In the genomic region with DNA sequence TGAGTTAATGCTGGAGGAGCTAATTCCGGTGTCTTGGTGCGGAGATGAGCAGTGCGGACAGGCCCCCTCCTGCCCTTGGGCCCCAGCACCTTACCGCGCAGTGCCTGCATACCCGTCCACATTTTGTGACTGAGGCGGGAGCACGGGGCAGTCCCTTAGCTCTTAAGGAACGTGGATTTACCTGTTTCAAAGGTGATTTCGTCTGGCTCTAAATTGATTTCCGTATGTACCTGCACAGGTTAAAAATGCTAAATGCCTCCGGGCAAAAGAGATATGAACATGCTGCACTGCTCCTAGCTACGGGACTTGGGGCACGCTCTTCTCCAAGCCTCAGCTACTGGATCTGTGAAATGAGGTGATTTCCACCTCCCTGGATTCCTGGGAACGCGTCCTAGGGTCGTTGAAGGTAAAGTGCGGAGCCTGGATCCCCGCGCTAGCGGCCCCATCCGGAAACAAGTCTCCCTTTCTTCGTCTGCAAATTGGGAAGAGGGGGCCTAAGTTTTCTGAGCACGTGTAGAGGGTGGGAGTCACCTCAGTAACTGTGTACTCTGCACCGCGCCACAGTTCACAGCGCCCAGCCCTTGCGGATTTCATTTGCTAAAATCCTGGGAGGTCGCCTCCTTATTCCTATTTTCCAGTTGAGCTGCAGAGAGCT, we compare ENCODE assay signal across 8 cellular contexts. TPM values are rescaled to one million over a fixed set of nuclear protein-coding genes. Genes with fewer than 3 reads are reported as not detected.
DNase-seq lines count a peak whose midpoint lies in the region; ATAC-seq and TF ChIP-seq lines count a peak whose summit lies in the region.

No MANE protein-coding gene starts in this region.

- TF ChIP-seq EP300 in gastroesophageal sphincter (IDR thresholded peaks at IDR 0.05) (no peak), ovary (IDR thresholded peaks at IDR 0.05) (no peak)

- peaks cover 9% of the 10 kb centered on the region for H3K4me1 Mint-ChIP-seq in CD8-positive, alpha-beta T cell (ENCODE audit: low read depth)

- H3K27me3 Mint-ChIP-seq in CD8-positive, alpha-beta T cell (ENCODE audit: low read depth), result peaks cover 23% of the 10 kb centered on the region

- H3K4me3 Mint-ChIP-seq in CD8-positive, alpha-beta T cell, result peak overlapping the region; percentile 2

- DNase-seq in CD8-positive, alpha-beta T cell, result no peak
- no peak for DNase-seq in Peyer's patch
- DNase-seq in prostate gland (ENCODE audit: low spot score), result no peak
- DNase-seq in DMS79 (lab: John Stamatoyannopoulos, UW), result no peak
- DNase-seq in ovary, result no peak
- DNase-seq in cortex of kidney (lab: John Stamatoyannopoulos, UW), result no peak
- DNase-seq in T-helper 2 cell, result no peak

- ATAC-seq in CD8-positive, alpha-beta T cell, result no peak
- ATAC-seq in gastroesophageal sphincter, result no peak

- intact Hi-C loops in CD8-positive, alpha-beta T cell (cut with DNase I, micrococcal nuclease), result no loop called here
- intact Hi-C loops in prostate gland (cut with DNase I) (loop anchor here (5.0 kb wide), 1 partner anchor 62 kb away; no protein-coding TSS in a partner anchor), ovary (cut with DNase I) (no loop called here)

- CTCF ChIA-PET in CD8-positive, alpha-beta T cell (lab: Charles Lee), result interaction anchor here (1.5 kb wide), 1 partner anchor 60 kb away, joined by 3 read pairs; no protein-coding TSS in a partner anchor

- POLR2A ChIA-PET in CD8-positive, alpha-beta T cell (lab: Charles Lee), result no interaction called here

- H3K27me3 ChIP-seq in CD8-positive, alpha-beta T cell (ENCODE audit: insufficient read depth, low read length), result no peaks in the 10 kb centered on the region
- H3K27me3 ChIP-seq in Peyer's patch (no peaks in the 10 kb centered on the region), gastroesophageal sphincter (no peaks in the 10 kb centered on the region), prostate gland (replicated peaks; ENCODE audit: insufficient read depth) (no peaks in the 10 kb centered on the region), ovary (no peaks in the 10 kb centered on the region)

- peak overlapping the region; percentile 53 for H3K4me3 ChIP-seq in CD8-positive, alpha-beta T cell (ENCODE audit: low read depth, low read length)
- H3K4me3 ChIP-seq in Peyer's patch (peak overlapping the region in 1 of 4 donors; percentile 59), gastroesophageal sphincter (peak overlapping the region in 1 of 2 donors; percentile 86), prostate gland (peak overlapping the region; percentile 48 to 49), ovary (no peak overlapping the region)

- TF ChIP-seq CTCF in CD8-positive, alpha-beta T cell (IDR thresholded peaks at IDR 0.05), result no peak
- no peak for TF ChIP-seq CTCF in Peyer's patch (IDR thresholded peaks at IDR 0.05)
- no peak for TF ChIP-seq CTCF in gastroesophageal sphincter (IDR thresholded peaks at IDR 0.05)
- no peak for TF ChIP-seq CTCF in prostate gland (IDR thresholded peaks at IDR 0.05)
- no peak for TF ChIP-seq CTCF in ovary (IDR thresholded peaks at IDR 0.05)

- peaks cover 13% of the 10 kb centered on the region for H3K4me1 ChIP-seq in CD8-positive, alpha-beta T cell (ENCODE audit: insufficient read depth, low read length)
- H3K4me1 ChIP-seq in Peyer's patch (peaks cover 0 to 14% (median 0%) of the 10 kb centered on the region in 4 donors), gastroesophageal sphincter (peaks cover 0 to 49% (median 16%) of the 10 kb centered on the region in 3 donors), prostate gland (replicated peaks) (peaks cover 3% of the 10 kb centered on the region), ovary (ENCODE audit: insufficient read depth) (peaks cover 9% of the 10 kb centered on the region)

- no peak overlapping the region for H3K27ac Mint-ChIP-seq in CD8-positive, alpha-beta T cell

- no peaks in the 10 kb centered on the region for H3K9me3 Mint-ChIP-seq in CD8-positive, alpha-beta T cell

- H3K36me3 ChIP-seq in CD8-positive, alpha-beta T cell (ENCODE audit: insufficient read depth, low read length), result no peaks in the 10 kb centered on the region
- H3K36me3 ChIP-seq in Peyer's patch (no peaks in the 10 kb centered on the region), gastroesophageal sphincter (no peaks in the 10 kb centered on the region), prostate gland (no peaks in the 10 kb centered on the region), ovary (no peaks in the 10 kb centered on the region)

- no peak for TF ChIP-seq POLR2A in Peyer's patch (IDR thresholded peaks at IDR 0.05)
- no peak for TF ChIP-seq POLR2A in gastroesophageal sphincter (IDR thresholded peaks at IDR 0.05)
- TF ChIP-seq POLR2A in prostate gland (IDR thresholded peaks at IDR 0.05), result no peak
- TF ChIP-seq POLR2A in ovary (IDR thresholded peaks at IDR 0.05), result no peak

- whole genome bisulfite sequencing in gastroesophageal sphincter (ENCODE audit: low coverage in 1 of 2), 2 donors, result 78 to 86% methylated on average over 4 to 11 of the region's 29 CpGs
- 53% methylated on average over 29 of the region's 29 CpGs for WGBS in prostate gland
- 73 to 76% (median 73%) methylated on average over 29 of the region's 29 CpGs for WGBS in ovary, 3 donors

- no peak overlapping the region for H3K27ac ChIP-seq in CD8-positive, alpha-beta T cell (ENCODE audit: low read depth, low read length)
- peak overlapping the region in 3 of 4 donors; percentile 64 to 92 (median 83) for H3K27ac ChIP-seq in Peyer's patch
- H3K27ac ChIP-seq in gastroesophageal sphincter, result peak overlapping the region in 3 of 4 donors; percentile 92 to 97 (median 97)
- peak overlapping the region; percentile 20 to 37 for H3K27ac ChIP-seq in prostate gland
- no peak overlapping the region for H3K27ac ChIP-seq in ovary

- H3K36me3 Mint-ChIP-seq in CD8-positive, alpha-beta T cell, result no peaks in the 10 kb centered on the region

- no peaks in the 10 kb centered on the region for H3K9me3 ChIP-seq in CD8-positive, alpha-beta T cell (ENCODE audit: low read length)
- no peaks in the 10 kb centered on the region for H3K9me3 ChIP-seq in Peyer's patch
- no peaks in the 10 kb centered on the region for H3K9me3 ChIP-seq in gastroesophageal sphincter
- H3K9me3 ChIP-seq in prostate gland, result no peaks in the 10 kb centered on the region
- no peaks in the 10 kb centered on the region for H3K9me3 ChIP-seq in ovary

RNA-seq across cellular contexts. Expression of a gene that starts 0.7 kb away (rescaled TPM):
- total RNA-seq in CD8-positive, alpha-beta T cell, result 1 to 10 TPM in 1 of 2 experiments, under 1 TPM in 1; 1.00 to 1.7 TPM
- 100 to 1,000 TPM in 2 of 4 donors, 10 to 100 TPM in 2; 19.6 to 319 (median 84.3) TPM for total RNA-seq in Peyer's patch
- 100 to 1,000 TPM; 174 to 411 (median 219) TPM for total RNA-seq in gastroesophageal sphincter
- total RNA-seq in prostate gland, result 100 to 1,000 TPM; 186 to 226 TPM
- total RNA-seq in ovary, result 100 to 1,000 TPM in 6 of 7 donors, 10 to 100 TPM in 1; 90.6 to 333 (median 142) TPM
- polyA plus RNA-seq in ovary, result 10 to 100 TPM; 53.2 to 63.6 TPM

Comparison
In these comparisons a context has a peak if more than half of its experiments do, and no peak if none do; other contexts are left out.
1. H3K27ac ChIP-seq: peak in Peyer's patch (3 of 4), gastroesophageal sphincter (3 of 4) and prostate gland (2 of 2); none in CD8-positive, alpha-beta T cell (single experiment) and ovary (0 of 2).
2. RNA of a gene that starts 0.7 kb away (total RNA-seq): 174 to 411 TPM in gastroesophageal sphincter, 186 to 226 TPM in prostate gland, 90.6 to 333 TPM in ovary and 19.6 to 319 TPM in Peyer's patch; 1.00 to 1.7 TPM in CD8-positive, alpha-beta T cell; every median in the first group is over 4 times any median in the second.